In the genomic region with DNA sequence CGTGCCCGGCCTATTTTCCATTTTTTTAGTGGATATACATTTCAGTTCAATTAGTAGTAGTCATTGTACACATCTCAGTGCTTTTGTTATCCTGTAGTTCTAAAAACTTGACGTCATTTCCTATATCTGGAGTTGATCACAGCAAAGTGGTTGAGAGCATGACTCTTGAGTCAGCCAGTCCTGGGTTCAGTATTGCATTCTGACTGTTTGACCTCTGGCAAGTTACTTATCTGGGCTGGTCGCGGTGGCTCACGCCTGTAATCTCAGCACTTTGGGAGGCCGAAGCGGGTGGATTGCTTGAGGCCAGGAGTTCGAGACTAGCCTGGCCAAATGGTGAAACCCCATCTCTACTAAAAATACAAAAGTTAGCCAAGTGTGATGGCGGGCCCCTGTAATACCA, we compare ENCODE assay signal across 22 cellular contexts. TPM values are rescaled to one million over a fixed set of nuclear protein-coding genes. Genes with fewer than 3 reads are reported as not detected.
DNase-seq lines count a peak whose midpoint lies in the region; TF ChIP-seq lines count a peak whose summit lies in the region.
"Had no signal": no experiment of that assay in that cellular context is flagged by ENCODE, and none has a peak within 500 bp of the region (broad histone marks: within the 10 kb centered on the region; RNA-seq: fewer than 3 reads in every experiment).

No MANE protein-coding gene starts in this region.

- intact Hi-C loops in CD14-positive monocyte (cut with micrococcal nuclease): no loop called here

- H3K4me1 Mint-ChIP-seq in activated CD4-positive, alpha-beta T cell treated with anti-CD3 and anti-CD28 coated beads, Interleukin-2, amount 10 ng/mL, durations not matched to agents 7 days and 5 days: peaks cover 12% of the 10 kb centered on the region
- peaks cover 24% of the 10 kb centered on the region for H3K4me1 Mint-ChIP-seq in activated CD4-positive, alpha-beta memory T cell treated with anti-CD3 and anti-CD28 coated beads, Interleukin-2, amount 10 ng/mL, durations not matched to agents 7 days and 5 days
- peaks cover 30% of the 10 kb centered on the region for H3K4me1 Mint-ChIP-seq in CD14-positive monocyte

- no peak overlapping the region for H3K4me3 ChIP-seq in fibroblast of pulmonary artery (replicated peaks; ENCODE audit: low read depth, low read length)
- H3K4me3 ChIP-seq: BLaER1, esophagus squamous epithelium, GM12878, Peyer's patch, SK-N-MC had no signal

- no peak overlapping the region for H3K27ac Mint-ChIP-seq in activated CD4-positive, alpha-beta T cell treated with anti-CD3 and anti-CD28 coated beads, Interleukin-2, amount 10 ng/mL, durations not matched to agents 7 days and 5 days
- no peak overlapping the region for H3K27ac Mint-ChIP-seq in activated CD4-positive, alpha-beta memory T cell treated with anti-CD3 and anti-CD28 coated beads, Interleukin-2, amount 10 ng/mL, durations not matched to agents 7 days and 5 days
- peak overlapping the region in 1 of 7 donors; percentile 37 for H3K27ac Mint-ChIP-seq in CD14-positive monocyte
- H3K27ac Mint-ChIP-seq: activated T-helper 1 cell treated with anti-CD3 and anti-CD28 coated beads, Interleukin-12 subunit alpha, Interleukin-12 subunit beta, Interleukin-2, Interleukin-4 antibody, amounts not matched to agents 30 ng/mL and 10 ng/mL and 1 ng/mL, durations not matched to agents 14 hours and 24 hours and 36 hours; natural killer cell had no signal

- CTCF ChIA-PET in activated CD4-positive, alpha-beta T cell treated with anti-CD3 and anti-CD28 coated beads, Interleukin-2, amount 10 ng/mL, durations not matched to agents 7 days and 5 days (lab: Charles Lee): no interaction called here
- CTCF ChIA-PET in activated CD4-positive, alpha-beta memory T cell treated with anti-CD3 and anti-CD28 coated beads, Interleukin-2, amount 10 ng/mL, durations not matched to agents 7 days and 5 days (lab: Charles Lee): no interaction called here

- no peaks in the 10 kb centered on the region for H3K36me3 Mint-ChIP-seq in activated CD4-positive, alpha-beta T cell treated with anti-CD3 and anti-CD28 coated beads, Interleukin-2, amount 10 ng/mL, durations not matched to agents 7 days and 5 days (ENCODE audit: low read depth)
- no peaks in the 10 kb centered on the region for H3K36me3 Mint-ChIP-seq in activated CD4-positive, alpha-beta memory T cell treated with anti-CD3 and anti-CD28 coated beads, Interleukin-2, amount 10 ng/mL, durations not matched to agents 7 days and 5 days (ENCODE audit: low read depth)
- no peaks in the 10 kb centered on the region for H3K36me3 Mint-ChIP-seq in CD14-positive monocyte
- H3K36me3 Mint-ChIP-seq: natural killer cell had no signal

- DNase-seq in activated CD4-positive, alpha-beta T cell treated with anti-CD3 and anti-CD28 coated beads, Interleukin-2, amount 50 U/mL, for 48 hours: peak; percentile 24 to 43
- no peak for DNase-seq in activated CD4-positive, alpha-beta T cell treated with anti-CD3 and anti-CD28 coated beads, Interleukin-2, amount 10 ng/mL, durations not matched to agents 7 days and 5 days
- peak; percentile 74 for DNase-seq in ELR (ENCODE audit: low read depth)
- DNase-seq in activated CD4-positive, alpha-beta memory T cell treated with anti-CD3 and anti-CD28 coated beads, Interleukin-2, amount 10 ng/mL, durations not matched to agents 7 days and 5 days: peak; percentile 21
- peak; percentile 53 for DNase-seq in fibroblast of pulmonary artery (ENCODE audit: low read depth)
- DNase-seq in central memory CD4-positive, alpha-beta T cell: no peak
- no peak for DNase-seq in CD14-positive monocyte (ENCODE audit: low spot score)
- no peak for DNase-seq in GM20000 (ENCODE audit: low spot score)
- DNase-seq: amygdala; effector CD8-positive, alpha-beta T cell; esophagus squamous epithelium; GDM1; hippocampal formation; mammary epithelial cell; natural killer cell; NCI-H1436 treated with DMSO at 0.1 percent for 48 hours; NCI-H2171 treated with DMSO at 0.1 percent for 48 hours; Peyer's patch had no signal

- no peaks in the 10 kb centered on the region for H3K9me3 Mint-ChIP-seq in activated CD4-positive, alpha-beta T cell treated with anti-CD3 and anti-CD28 coated beads, Interleukin-2, amount 10 ng/mL, durations not matched to agents 7 days and 5 days
- H3K9me3 Mint-ChIP-seq in activated CD4-positive, alpha-beta memory T cell treated with anti-CD3 and anti-CD28 coated beads, Interleukin-2, amount 10 ng/mL, durations not matched to agents 7 days and 5 days: peaks cover 3% of the 10 kb centered on the region
- H3K9me3 Mint-ChIP-seq in CD14-positive monocyte: no peaks in the 10 kb centered on the region
- H3K9me3 Mint-ChIP-seq: activated T-helper 1 cell treated with anti-CD3 and anti-CD28 coated beads, Interleukin-12 subunit alpha, Interleukin-12 subunit beta, Interleukin-2, Interleukin-4 antibody, amounts not matched to agents 30 ng/mL and 10 ng/mL and 1 ng/mL, durations not matched to agents 14 hours and 24 hours and 36 hours; natural killer cell had no signal

- H3K4me3 Mint-ChIP-seq in activated CD4-positive, alpha-beta T cell treated with anti-CD3 and anti-CD28 coated beads, Interleukin-2, amount 10 ng/mL, durations not matched to agents 7 days and 5 days: no peak overlapping the region
- H3K4me3 Mint-ChIP-seq in activated CD4-positive, alpha-beta memory T cell treated with anti-CD3 and anti-CD28 coated beads, Interleukin-2, amount 10 ng/mL, durations not matched to agents 7 days and 5 days: no peak overlapping the region
- H3K4me3 Mint-ChIP-seq in CD14-positive monocyte: no peak overlapping the region
- H3K4me3 Mint-ChIP-seq: activated T-helper 1 cell treated with anti-CD3 and anti-CD28 coated beads, Interleukin-12 subunit alpha, Interleukin-12 subunit beta, Interleukin-2, Interleukin-4 antibody, amounts not matched to agents 30 ng/mL and 10 ng/mL and 1 ng/mL, durations not matched to agents 14 hours and 24 hours and 36 hours; natural killer cell had no signal

- peaks cover 5% of the 10 kb centered on the region for H3K27me3 Mint-ChIP-seq in activated CD4-positive, alpha-beta T cell treated with anti-CD3 and anti-CD28 coated beads, Interleukin-2, amount 10 ng/mL, durations not matched to agents 7 days and 5 days
- no peaks in the 10 kb centered on the region for H3K27me3 Mint-ChIP-seq in activated CD4-positive, alpha-beta memory T cell treated with anti-CD3 and anti-CD28 coated beads, Interleukin-2, amount 10 ng/mL, durations not matched to agents 7 days and 5 days
- H3K27me3 Mint-ChIP-seq in CD14-positive monocyte (ENCODE audit: low read depth in 3 of 3): peaks cover 0 to 3% (median 3%) of the 10 kb centered on the region in 3 donors

- no peak for TF ChIP-seq CTCF in fibroblast of pulmonary artery (IDR thresholded peaks at IDR 0.05; ENCODE audit: low read length, missing control alignments)
- no peak for TF ChIP-seq CTCF in CD14-positive monocyte (IDR thresholded peaks at IDR 0.05)
- TF ChIP-seq CTCF in GM20000 (IDR thresholded peaks at IDR 0.05; ENCODE audit: extremely low read depth, missing control alignments): no peak

- POLR2A ChIA-PET in activated CD4-positive, alpha-beta T cell treated with anti-CD3 and anti-CD28 coated beads, Interleukin-2, amount 10 ng/mL, durations not matched to agents 7 days and 5 days (lab: Charles Lee): no interaction called here
- POLR2A ChIA-PET in activated CD4-positive, alpha-beta memory T cell treated with anti-CD3 and anti-CD28 coated beads, Interleukin-2, amount 10 ng/mL, durations not matched to agents 7 days and 5 days (lab: Charles Lee): no interaction called here

RNA-seq across cellular contexts. Expression of gene PPM1B, which starts 50.4 kb away (rescaled TPM):
- 10 to 100 TPM; 52.7 to 54.2 TPM for total RNA-seq in activated CD4-positive, alpha-beta T cell treated with anti-CD3 and anti-CD28 coated beads, Interleukin-2, amount 10 ng/mL, durations not matched to agents 7 days and 5 days
- 10 to 100 TPM; 57.0 to 60.9 TPM for total RNA-seq in activated CD4-positive, alpha-beta memory T cell treated with anti-CD3 and anti-CD28 coated beads, Interleukin-2, amount 10 ng/mL, durations not matched to agents 7 days and 5 days
- 10 to 100 TPM; 24.9 to 34.6 TPM for polyA plus RNA-seq in CD14-positive monocyte

Comparison
In these comparisons a context has a peak if more than half of its experiments do, and no peak if none do; other contexts are left out.
1. DNase-seq: peak in activated CD4-positive, alpha-beta T cell treated with anti-CD3 and anti-CD28 coated beads, Interleukin-2, amount 50 U/mL, for 48 hours (2 of 2), ELR (single experiment), activated CD4-positive, alpha-beta memory T cell treated with anti-CD3 and anti-CD28 coated beads, Interleukin-2, amount 10 ng/mL, durations not matched to agents 7 days and 5 days (single experiment) and fibroblast of pulmonary artery (single experiment); none in activated CD4-positive, alpha-beta T cell treated with anti-CD3 and anti-CD28 coated beads, Interleukin-2, amount 10 ng/mL, durations not matched to agents 7 days and 5 days (single experiment), central memory CD4-positive, alpha-beta T cell (single experiment), CD14-positive monocyte (single experiment) and GM20000 (single experiment).